7 cellular contexts compared by ENCODE assay signal in the genomic region with DNA sequence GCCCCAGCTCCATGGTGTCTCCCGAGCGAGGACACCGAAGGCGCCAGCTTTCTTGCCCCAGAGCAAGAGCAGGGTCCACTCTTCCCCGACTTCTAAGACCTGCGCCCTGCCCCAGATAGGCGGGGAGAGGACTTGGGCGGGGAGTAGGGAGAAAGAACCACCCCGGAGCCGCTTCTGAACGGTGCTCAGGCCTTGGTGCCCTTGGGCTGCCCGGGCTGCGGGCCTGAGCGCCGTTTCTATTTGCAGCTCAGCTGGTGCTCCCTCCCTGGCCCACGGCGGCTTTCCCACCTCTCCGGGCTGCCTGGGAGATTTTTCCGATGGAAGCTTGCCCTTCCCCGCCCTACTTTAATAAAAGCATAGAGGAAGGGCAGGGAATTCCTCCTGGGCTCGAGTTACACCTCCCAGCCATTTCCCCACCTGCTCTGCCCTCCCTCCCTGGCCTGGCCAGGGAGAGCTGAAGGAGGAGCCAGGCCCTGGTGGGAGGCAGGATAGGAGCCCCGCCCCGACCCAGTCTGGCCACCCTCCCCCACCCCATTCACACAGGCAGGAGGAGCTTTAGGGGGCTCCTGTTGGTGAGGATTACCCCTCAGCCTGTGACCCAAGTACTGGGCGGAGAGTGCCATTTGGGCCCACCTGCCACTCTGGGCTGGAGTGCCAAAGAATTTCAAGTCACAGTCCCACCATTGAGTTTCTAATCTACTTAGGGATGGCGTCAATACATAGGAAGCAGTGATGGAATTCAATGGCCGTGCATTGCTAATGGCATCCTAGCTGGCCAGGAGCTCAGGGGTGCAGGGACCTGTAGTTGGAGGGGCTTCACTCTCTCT. TPM values are rescaled to one million over a fixed set of nuclear protein-coding genes. Genes with fewer than 3 reads are reported as not detected.
DNase-seq lines count a peak whose midpoint lies in the region; TF ChIP-seq lines count a peak whose summit lies in the region.

No MANE protein-coding gene starts in this region.

- H2AFZ ChIP-seq in smooth muscle cell (ENCODE audit: low read depth), result peak overlapping the region; percentile 87

- H4K20me1 ChIP-seq in smooth muscle cell (ENCODE audit: low read depth), result no peaks in the 10 kb centered on the region

- no peaks in the 10 kb centered on the region for H3F3A ChIP-seq in smooth muscle cell (ENCODE audit: low read depth)

- H3K27ac ChIP-seq in HUES48 (ENCODE audit: low read depth, low read length), result peak overlapping the region; percentile 73
- H3K27ac ChIP-seq in smooth muscle cell (ENCODE audit: low read depth), result no peak overlapping the region

- WGBS in smooth muscle cell (ENCODE audit: low lambda C conversion rate), result 13% methylated on average over 26 of the region's 26 CpGs

- H3K9me3 ChIP-seq in HUES48 (ENCODE audit: control insufficient read depth, insufficient read depth, low read length) (no peaks in the 10 kb centered on the region), iPS-18c (ENCODE audit: control insufficient read depth, insufficient read depth, low read length) (no peaks in the 10 kb centered on the region), smooth muscle cell (replicated peaks; ENCODE audit: low read depth) (no peaks in the 10 kb centered on the region)

- in situ Hi-C loops in astrocyte of the cerebellum (cut with HindIII; ENCODE audit: low sequenced_read_pairs), result no loop called here

- DNase-seq in astrocyte of the cerebellum (ENCODE audit: low read depth) (no peak), smooth muscle cell (lab: John Stamatoyannopoulos, UW; ENCODE audit: unreplicated experiment) (no peak), Kasumi-1 (lab: John Stamatoyannopoulos, UW) (no peak), GM19240 (ENCODE audit: insufficient read length, low spot score) (no peak)
- DNase-seq in activated naive CD4-positive, alpha-beta T cell treated with anti-CD3 and anti-CD28 coated beads, Interleukin-2, amount 50 U/mL, for 16 hours, result no peak

- peak overlapping the region; percentile 97 for H3K4me2 ChIP-seq in smooth muscle cell

- H3K4me3 ChIP-seq in HUES48 (ENCODE audit: low read depth, low read length), result peak overlapping the region; percentile 85
- H3K4me3 ChIP-seq in astrocyte of the cerebellum (ENCODE audit: low read depth, low read length), result peak overlapping the region; percentile 48
- peak overlapping the region; percentile 92 for H3K4me3 ChIP-seq in iPS-18c (ENCODE audit: insufficient read depth, low read depth, low read length)
- H3K4me3 ChIP-seq in smooth muscle cell, result peak overlapping the region; percentile 86

- peak overlapping the region; percentile 38; the same call in 1 of the 2 replicates for H3K9ac ChIP-seq in HUES48 (ENCODE audit: low read depth, low read length)
- no peak overlapping the region for H3K9ac ChIP-seq in smooth muscle cell (ENCODE audit: low read depth)

- H3K36me3 ChIP-seq in HUES48 (ENCODE audit: control insufficient read depth, insufficient read depth, low read length) (no peaks in the 10 kb centered on the region), smooth muscle cell (ENCODE audit: low read depth) (no peaks in the 10 kb centered on the region)

- H3K27me3 ChIP-seq in HUES48 (ENCODE audit: control insufficient read depth, insufficient read depth, low read length) (peaks cover 15% of the 10 kb centered on the region; the same call in 1 of the 2 replicates), smooth muscle cell (ENCODE audit: low read depth) (peaks cover 8% of the 10 kb centered on the region)

- TF ChIP-seq CTCF in astrocyte of the cerebellum (IDR thresholded peaks at IDR 0.05; ENCODE audit: low read depth, low read length, missing control alignments) (no peak), smooth muscle cell (IDR thresholded peaks at IDR 0.05; ENCODE audit: borderline replicate concordance, insufficient read depth, poor library complexity, severe bottlenecking) (no peak)

- H3K79me2 ChIP-seq in smooth muscle cell (ENCODE audit: low read depth), result no peaks in the 10 kb centered on the region

- H3K4me1 ChIP-seq in HUES48 (ENCODE audit: control insufficient read depth, insufficient read depth, low read length) (peaks cover 38% of the 10 kb centered on the region), smooth muscle cell (ENCODE audit: low read depth) (peaks cover 15% of the 10 kb centered on the region)

RNA-seq across cellular contexts. Expression of gene MMP15, which starts 2.0 kb away (rescaled TPM):
- 2.3 and 2.5 TPM in 2 replicates for total RNA-seq in smooth muscle cell
- 4.2 and 5.2 TPM in 2 replicates for polyA plus RNA-seq in smooth muscle cell

RNA-seq across cellular contexts. Expression of gene USB1, which starts 26.3 kb away (rescaled TPM):
- total RNA-seq in smooth muscle cell, result 13.9 and 26.9 TPM in 2 replicates
- 44.1 and 56.6 TPM in 2 replicates for polyA plus RNA-seq in smooth muscle cell

RNA-seq across cellular contexts. Expression of gene ZNF319, which starts 27.1 kb away (rescaled TPM):
- total RNA-seq in smooth muscle cell, result 1.0 and 3.1 TPM in 2 replicates
- 4.0 and 5.0 TPM in 2 replicates for polyA plus RNA-seq in smooth muscle cell

RNA-seq across cellular contexts. Expression of gene CNGB1, which starts 56.6 kb away (rescaled TPM):
- total RNA-seq in smooth muscle cell, result not detected in 2 replicates
- polyA plus RNA-seq in smooth muscle cell, result not detected in 2 replicates
